Comparison of ENCODE assay signal across 15 cellular contexts in the genomic region with DNA sequence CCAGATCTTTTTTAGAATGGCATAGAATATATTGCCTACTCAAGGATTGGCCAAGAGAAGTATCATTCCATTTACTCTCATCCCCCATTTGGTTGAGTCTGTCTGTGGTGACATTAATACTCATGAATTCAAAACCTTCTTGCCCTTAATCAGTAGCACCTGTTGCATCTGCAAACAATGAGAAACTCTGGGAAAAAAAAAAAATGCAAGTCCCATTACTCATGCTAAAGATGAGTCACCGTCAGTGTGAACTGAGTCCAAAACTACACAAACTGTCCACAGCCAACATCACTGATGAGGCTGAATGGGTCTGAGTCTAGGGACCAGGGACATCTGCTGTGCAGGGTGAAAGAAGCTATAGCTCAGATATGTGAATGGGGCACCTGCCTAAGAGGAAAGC.
DNase-seq lines count a peak whose midpoint lies in the region; ATAC-seq, FAIRE-seq and TF ChIP-seq lines count a peak whose summit lies in the region.
"Had no signal": no experiment of that assay in that cellular context is flagged by ENCODE, and none has a peak within 500 bp of the region (broad histone marks: within the 10 kb centered on the region; RNA-seq: fewer than 3 reads in every experiment).

No MANE protein-coding gene starts in this region.

- TF ChIP-seq EP300 in A549 (IDR thresholded peaks at IDR 0.05), result no peak

- H3K9ac ChIP-seq in GM23248, result no peak overlapping the region

- no peak overlapping the region for H3K4me3 ChIP-seq in A549
- H3K4me3 ChIP-seq in GM23248, result no peak overlapping the region

- no peaks in the 10 kb centered on the region for H3K79me2 ChIP-seq in GM23248 (ENCODE audit: insufficient read depth)

- no peak for TF ChIP-seq CTCF in A549 (IDR thresholded peaks at IDR 0.05)

- no peaks in the 10 kb centered on the region for H3K9me2 ChIP-seq in GM23248 (ENCODE audit: insufficient read depth)

- ATAC-seq in A549 (peak in 1 of 2 experiments; percentile 70; a peak in 3 of 6 replicates), GM18498 (IDR thresholded peaks at IDR 0.05; ENCODE audit: unreplicated experiment) (no peak)

- H3K4me1 ChIP-seq in A549 (peaks cover 6% of the 10 kb centered on the region; the same call in 2 of the 3 replicates), GM23248 (ENCODE audit: insufficient read depth) (peaks cover 4% of the 10 kb centered on the region; the same call in 1 of the 2 replicates)

- H3K27ac ChIP-seq in A549, result no peak overlapping the region
- H3K27ac ChIP-seq in GM23248, result no peak overlapping the region

- H3K4me1 Mint-ChIP-seq in activated T-cell treated with anti-CD3 and anti-CD28 coated beads, Interleukin-2, amount 50 U/mL, for 24 hours (ENCODE audit: low read depth), result no peaks in the 10 kb centered on the region

- no peaks in the 10 kb centered on the region for H3K36me3 ChIP-seq in GM23248 (ENCODE audit: low read depth)

- WGBS in A549 (ENCODE audit: missing lambda C conversion rate), result 0% methylated on average over 1 of the region's 1 CpG
- WGBS in GM23248 (ENCODE audit: low coverage in 1 of 2, low lambda C conversion rate in 2 of 2, missing lambda C conversion rate in 2 of 2), 2 experiments, result 0 to 5% methylated on average over 1 of the region's 1 CpG

- TF ChIP-seq RAD21 in A549 (conservative IDR thresholded peaks at IDR 0.05 in 1 of 2, IDR thresholded peaks at IDR 0.05 in 1 of 2), result no peak

- DNase-seq in A549 (ENCODE audit: low read depth in 1 of 2, low spot score in 1 of 2) (peak in 1 of 2 experiments; percentile 36), GM23248 (peak; percentile 90), RKO (ENCODE audit: low spot score) (peak; percentile 77), fibroblast of gingiva (ENCODE audit: low read depth) (peak; percentile 89), KG1 (lab: John Stamatoyannopoulos, UW) (no peak), NCI-H2081 (lab: John Stamatoyannopoulos, UW) (no peak)
- no peak for DNase-seq in activated T-cell treated with anti-CD3 and anti-CD28 coated beads, Interleukin-2, amount 50 U/mL, for 24 hours
- DNase-seq: caudate nucleus; foreskin melanocyte; NCI-H1092; nucleus accumbens; stimulated activated CD8-positive, alpha-beta memory T cell treated with anti-CD3 and anti-CD28 coated beads, Interleukin-4, amount 100 ng/mL, for 48 hours; T-helper 2 cell had no signal

- POLR2A ChIA-PET in A549 (lab: Yijun Ruan, JAX), result no interaction called here

- no peak overlapping the region for H3K27ac Mint-ChIP-seq in activated T-cell treated with anti-CD3 and anti-CD28 coated beads, Interleukin-2, amount 50 U/mL, for 24 hours

- FAIRE-seq in A549 (lab: Jason Lieb, UNC), result no peak
- FAIRE-seq: G401.6 had no signal

- no peak overlapping the region for H2AFZ ChIP-seq in GM23248

- no peak for TF ChIP-seq POLR2A in A549 (IDR thresholded peaks at IDR 0.05; ENCODE audit: low read length)

- 0 out of 2 replicates have a peak, but pooled peaks cover 6% of the 10 kb centered on the region for H3F3A ChIP-seq in GM23248 (ENCODE audit: insufficient read depth)

- no peaks in the 10 kb centered on the region for H3K36me3 Mint-ChIP-seq in activated T-cell treated with anti-CD3 and anti-CD28 coated beads, Interleukin-2, amount 50 U/mL, for 24 hours (ENCODE audit: low read depth)

- H3K9me3 ChIP-seq in A549 (no peaks in the 10 kb centered on the region), GM23248 (ENCODE audit: low read depth) (no peaks in the 10 kb centered on the region)

- H3K27me3 ChIP-seq in GM23248 (replicated peaks; ENCODE audit: insufficient read depth), result peaks cover 18% of the 10 kb centered on the region

- H3K4me3 Mint-ChIP-seq in activated T-cell treated with anti-CD3 and anti-CD28 coated beads, Interleukin-2, amount 50 U/mL, for 24 hours, result no peak overlapping the region

- peaks cover 12% of the 10 kb centered on the region for H3K27me3 Mint-ChIP-seq in activated T-cell treated with anti-CD3 and anti-CD28 coated beads, Interleukin-2, amount 50 U/mL, for 24 hours

- in situ Hi-C loops in GM23248 (cut with MboI), result no loop called here

- H4K20me1 ChIP-seq in GM23248 (ENCODE audit: insufficient read depth), result no peaks in the 10 kb centered on the region

- peaks cover 2% of the 10 kb centered on the region for H3K9me3 Mint-ChIP-seq in activated T-cell treated with anti-CD3 and anti-CD28 coated beads, Interleukin-2, amount 50 U/mL, for 24 hours

- H3K4me2 ChIP-seq in A549 (peak overlapping the region; percentile 16; the same call in 1 of the 3 replicates), GM23248 (ENCODE audit: unreplicated experiment) (no peak overlapping the region)

- CTCF ChIA-PET in A549 (lab: Yijun Ruan, JAX), result interaction anchor here (0.6 kb wide), 1 partner anchor 146 kb away, joined by 4 read pairs; no protein-coding TSS in a partner anchor

TF ChIP-seq in A549, 52 proteins besides CTCF, POLR2A, EP300 and RAD21:
- peak; percentile 62; the same call in 1 of the 2 replicates for TF ChIP-seq JUNB (IDR thresholded peaks at IDR 0.05)
- TF ChIP-seq NR3C1 (IDR thresholded peaks at IDR 0.05), result no peak
- TF ChIP-seq FOSL2 (IDR thresholded peaks at IDR 0.05), result peak; percentile 79
- TF ChIP-seq FOSL2 (CRISPR knock-in tag; IDR thresholded peaks at IDR 0.05), result peak; percentile 65
- TF ChIP-seq PHF8 (IDR thresholded peaks at IDR 0.05; ENCODE audit: borderline replicate concordance, low read depth), result no peak

Comparison
In these comparisons a context has a peak if more than half of its experiments do, and no peak if none do; other contexts are left out.
1. DNase-seq: peak in GM23248 (single experiment), RKO (single experiment) and fibroblast of gingiva (single experiment); none in KG1 (single experiment), activated T-cell treated with anti-CD3 and anti-CD28 coated beads, Interleukin-2, amount 50 U/mL, for 24 hours (single experiment) and NCI-H2081 (0 of 2).